ENCODE assay signal across 2 cellular contexts in the genomic region with DNA sequence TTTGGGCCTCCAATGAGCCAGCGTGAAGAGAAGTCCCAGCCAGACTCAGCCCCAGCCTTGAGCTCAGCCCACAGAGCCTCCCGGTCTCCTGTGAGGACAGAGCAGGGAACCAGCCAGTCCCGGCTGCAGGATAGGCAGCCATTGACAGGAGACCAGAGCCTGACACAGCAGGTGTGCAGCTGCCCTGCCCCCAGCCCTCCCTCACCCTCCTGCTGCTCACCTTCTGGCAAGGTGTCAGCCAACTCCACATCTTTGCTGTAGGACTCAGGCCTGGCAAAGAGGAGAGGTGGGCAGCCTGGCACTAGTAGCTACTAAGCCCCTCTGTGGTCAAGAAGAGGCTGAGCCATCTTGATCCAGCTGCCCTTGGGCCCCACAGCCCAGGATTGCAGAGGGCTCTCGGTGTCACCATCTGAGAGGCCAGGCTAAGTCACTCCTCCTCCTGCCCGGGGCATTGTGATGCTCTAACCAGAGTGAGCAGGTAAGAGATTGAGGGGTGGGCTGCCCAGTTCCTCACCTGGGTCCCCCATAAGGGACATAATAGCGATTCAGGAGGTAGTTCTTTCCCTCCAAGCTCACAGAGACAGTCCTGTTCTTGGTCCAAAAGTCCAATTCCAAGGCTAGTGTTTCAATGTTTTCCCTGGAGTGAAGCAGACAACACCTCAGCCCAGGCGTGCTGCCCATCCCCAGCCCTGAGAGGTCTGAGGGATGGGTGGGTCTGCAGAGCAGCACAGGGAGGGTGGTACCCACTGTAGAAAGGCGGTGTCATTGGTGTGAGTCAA.
TF ChIP-seq lines count a peak whose summit lies in the region.

No MANE protein-coding gene starts in this region.

TF ChIP-seq in HepG2, 621 proteins besides CTCF, POLR2A, EP300 and RAD21:
- TF ChIP-seq, protein P1, sequence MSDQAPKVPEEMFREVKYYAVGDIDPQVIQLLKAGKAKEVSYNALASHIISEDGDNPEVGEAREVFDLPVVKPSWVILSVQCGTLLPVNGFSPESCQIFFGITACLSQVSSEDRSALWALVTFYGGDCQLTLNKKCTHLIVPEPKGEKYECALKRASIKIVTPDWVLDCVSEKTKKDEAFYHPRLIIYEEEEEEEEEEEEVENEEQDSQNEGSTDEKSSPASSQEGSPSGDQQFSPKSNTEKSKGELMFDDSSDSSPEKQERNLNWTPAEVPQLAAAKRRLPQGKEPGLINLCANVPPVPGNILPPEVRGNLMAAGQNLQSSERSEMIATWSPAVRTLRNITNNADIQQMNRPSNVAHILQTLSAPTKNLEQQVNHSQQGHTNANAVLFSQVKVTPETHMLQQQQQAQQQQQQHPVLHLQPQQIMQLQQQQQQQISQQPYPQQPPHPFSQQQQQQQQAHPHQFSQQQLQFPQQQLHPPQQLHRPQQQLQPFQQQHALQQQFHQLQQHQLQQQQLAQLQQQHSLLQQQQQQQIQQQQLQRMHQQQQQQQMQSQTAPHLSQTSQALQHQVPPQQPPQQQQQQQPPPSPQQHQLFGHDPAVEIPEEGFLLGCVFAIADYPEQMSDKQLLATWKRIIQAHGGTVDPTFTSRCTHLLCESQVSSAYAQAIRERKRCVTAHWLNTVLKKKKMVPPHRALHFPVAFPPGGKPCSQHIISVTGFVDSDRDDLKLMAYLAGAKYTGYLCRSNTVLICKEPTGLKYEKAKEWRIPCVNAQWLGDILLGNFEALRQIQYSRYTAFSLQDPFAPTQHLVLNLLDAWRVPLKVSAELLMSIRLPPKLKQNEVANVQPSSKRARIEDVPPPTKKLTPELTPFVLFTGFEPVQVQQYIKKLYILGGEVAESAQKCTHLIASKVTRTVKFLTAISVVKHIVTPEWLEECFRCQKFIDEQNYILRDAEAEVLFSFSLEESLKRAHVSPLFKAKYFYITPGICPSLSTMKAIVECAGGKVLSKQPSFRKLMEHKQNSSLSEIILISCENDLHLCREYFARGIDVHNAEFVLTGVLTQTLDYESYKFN (CRISPR knock-in tag; conservative IDR thresholded peaks at IDR 0.05), result 0 out of 2 replicates have a peak, but pooled peaks have one; percentile 18
- TF ChIP-seq BCL6 (CRISPR knock-in tag; IDR thresholded peaks at IDR 0.05), result peak; percentile 33; the same call in 1 of the 2 replicates
- 0 out of 2 replicates have a peak, but pooled peaks have one; percentile 1 for TF ChIP-seq BORCS8-MEF2B (CRISPR knock-in tag; IDR thresholded peaks at IDR 0.05)
- TF ChIP-seq, protein P2, sequence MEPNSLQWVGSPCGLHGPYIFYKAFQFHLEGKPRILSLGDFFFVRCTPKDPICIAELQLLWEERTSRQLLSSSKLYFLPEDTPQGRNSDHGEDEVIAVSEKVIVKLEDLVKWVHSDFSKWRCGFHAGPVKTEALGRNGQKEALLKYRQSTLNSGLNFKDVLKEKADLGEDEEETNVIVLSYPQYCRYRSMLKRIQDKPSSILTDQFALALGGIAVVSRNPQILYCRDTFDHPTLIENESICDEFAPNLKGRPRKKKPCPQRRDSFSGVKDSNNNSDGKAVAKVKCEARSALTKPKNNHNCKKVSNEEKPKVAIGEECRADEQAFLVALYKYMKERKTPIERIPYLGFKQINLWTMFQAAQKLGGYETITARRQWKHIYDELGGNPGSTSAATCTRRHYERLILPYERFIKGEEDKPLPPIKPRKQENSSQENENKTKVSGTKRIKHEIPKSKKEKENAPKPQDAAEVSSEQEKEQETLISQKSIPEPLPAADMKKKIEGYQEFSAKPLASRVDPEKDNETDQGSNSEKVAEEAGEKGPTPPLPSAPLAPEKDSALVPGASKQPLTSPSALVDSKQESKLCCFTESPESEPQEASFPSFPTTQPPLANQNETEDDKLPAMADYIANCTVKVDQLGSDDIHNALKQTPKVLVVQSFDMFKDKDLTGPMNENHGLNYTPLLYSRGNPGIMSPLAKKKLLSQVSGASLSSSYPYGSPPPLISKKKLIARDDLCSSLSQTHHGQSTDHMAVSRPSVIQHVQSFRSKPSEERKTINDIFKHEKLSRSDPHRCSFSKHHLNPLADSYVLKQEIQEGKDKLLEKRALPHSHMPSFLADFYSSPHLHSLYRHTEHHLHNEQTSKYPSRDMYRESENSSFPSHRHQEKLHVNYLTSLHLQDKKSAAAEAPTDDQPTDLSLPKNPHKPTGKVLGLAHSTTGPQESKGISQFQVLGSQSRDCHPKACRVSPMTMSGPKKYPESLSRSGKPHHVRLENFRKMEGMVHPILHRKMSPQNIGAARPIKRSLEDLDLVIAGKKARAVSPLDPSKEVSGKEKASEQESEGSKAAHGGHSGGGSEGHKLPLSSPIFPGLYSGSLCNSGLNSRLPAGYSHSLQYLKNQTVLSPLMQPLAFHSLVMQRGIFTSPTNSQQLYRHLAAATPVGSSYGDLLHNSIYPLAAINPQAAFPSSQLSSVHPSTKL (CRISPR knock-in tag; IDR thresholded peaks at IDR 0.05), result peak; percentile 74
- TF ChIP-seq HNF4A (CRISPR knock-in tag; IDR thresholded peaks at IDR 0.05), result peak; percentile 47; the same call in 1 of the 2 replicates
- TF ChIP-seq EHMT2 (IDR thresholded peaks at IDR 0.05; ENCODE audit: borderline replicate concordance, low read depth, low read length), result no peak
- no peak for TF ChIP-seq ZNF180 (CRISPR knock-in tag; IDR thresholded peaks at IDR 0.05; ENCODE audit: borderline replicate concordance, low read depth)
- no peak for TF ChIP-seq SOX13 (IDR thresholded peaks at IDR 0.05)
- TF ChIP-seq SOX13 (CRISPR knock-in tag; conservative IDR thresholded peaks at IDR 0.05 in 1 of 2, IDR thresholded peaks at IDR 0.05 in 1 of 2), result peak in 1 of 2 experiments; percentile 16; a peak in 1 of 4 replicates
TF ChIP-seq in HepG2: peak in this region for 6.

TF ChIP-seq in H1, 55 proteins besides CTCF, POLR2A, EP300 and RAD21:
- TF ChIP-seq RFX5 (IDR thresholded peaks at IDR 0.05; ENCODE audit: borderline replicate concordance, low read depth, low read length) (no peak), SP2 (IDR thresholded peaks at IDR 0.05; ENCODE audit: low read length) (no peak), CTBP2 (IDR thresholded peaks at IDR 0.05; ENCODE audit: borderline replicate concordance, insufficient read depth, insufficient read length, low read length) (no peak), EGR1 (IDR thresholded peaks at IDR 0.05; ENCODE audit: borderline replicate concordance, low read depth, low read length) (no peak), TAF1 (IDR thresholded peaks at IDR 0.05; ENCODE audit: low read depth, low read length) (no peak), CBX5 (IDR thresholded peaks at IDR 0.05; ENCODE audit: low read depth, low read length) (no peak), RNF2 (IDR thresholded peaks at IDR 0.05; ENCODE audit: borderline replicate concordance, low read depth, low read length, missing control alignments, poor library complexity, severe bottlenecking) (no peak), TBP (IDR thresholded peaks at IDR 0.05; ENCODE audit: low read depth, low read length) (no peak), NANOG (IDR thresholded peaks at IDR 0.05; ENCODE audit: insufficient read depth, low read depth, low read length, poor library complexity, severe bottlenecking) (no peak), KDM5A (IDR thresholded peaks at IDR 0.05; ENCODE audit: low read length) (no peak)
- TF ChIP-seq, protein P3, sequence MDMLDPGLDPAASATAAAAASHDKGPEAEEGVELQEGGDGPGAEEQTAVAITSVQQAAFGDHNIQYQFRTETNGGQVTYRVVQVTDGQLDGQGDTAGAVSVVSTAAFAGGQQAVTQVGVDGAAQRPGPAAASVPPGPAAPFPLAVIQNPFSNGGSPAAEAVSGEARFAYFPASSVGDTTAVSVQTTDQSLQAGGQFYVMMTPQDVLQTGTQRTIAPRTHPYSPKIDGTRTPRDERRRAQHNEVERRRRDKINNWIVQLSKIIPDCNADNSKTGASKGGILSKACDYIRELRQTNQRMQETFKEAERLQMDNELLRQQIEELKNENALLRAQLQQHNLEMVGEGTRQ (IDR thresholded peaks at IDR 0.05; ENCODE audit: low read length), result no peak
